ENCODE assay signal across 9 cellular contexts in genomic region chr19:38173324-38174041, GRCh38. TPM values are rescaled to one million over a fixed set of nuclear protein-coding genes. Genes with fewer than 3 reads are reported as not detected.
A peak's percentile ranks its signal among the peaks of the same experiment; 100 is the strongest.
DNase-seq lines count a peak whose midpoint lies in the region; TF ChIP-seq lines count a peak whose summit lies in the region.
"Had no signal": no experiment of that assay in that cellular context is flagged by ENCODE, and none has a peak within 500 bp of the region (broad histone marks: within the 10 kb centered on the region; RNA-seq: fewer than 3 reads in every experiment).

No MANE protein-coding gene starts in this region.

- H3K27me3 ChIP-seq in mammary epithelial cell (ENCODE audit: insufficient read depth, low read length) (no peaks in the 10 kb centered on the region), layer of hippocampus (ENCODE audit: control insufficient read depth, insufficient read depth, low read length) (no peaks in the 10 kb centered on the region), A673 (replicated peaks; ENCODE audit: insufficient read depth, low read depth, low read length, poor library complexity) (no peaks in the 10 kb centered on the region), trophoblast cell (ENCODE audit: insufficient read depth, low read length) (no peaks in the 10 kb centered on the region)

- H3K9me3 ChIP-seq in mammary epithelial cell (replicated peaks; ENCODE audit: insufficient read depth, low read length) = no peaks in the 10 kb centered on the region
- H3K9me3 ChIP-seq in A673 (ENCODE audit: low read depth, low read length, poor library complexity, severe bottlenecking) = no peaks in the 10 kb centered on the region
- H3K9me3 ChIP-seq in trophoblast cell (ENCODE audit: insufficient read depth, low read depth, low read length) = no peaks in the 10 kb centered on the region

- no peak overlapping the region for H3K14ac ChIP-seq in trophoblast cell (ENCODE audit: low read length)

- peak overlapping the region; percentile 35 for H2AFZ ChIP-seq in mammary epithelial cell (ENCODE audit: low read depth, low read length)
- no peak overlapping the region for H2AFZ ChIP-seq in trophoblast cell (ENCODE audit: insufficient read depth, low read length, poor library complexity)

- no peak overlapping the region for H4K8ac ChIP-seq in trophoblast cell (ENCODE audit: low read depth, low read length)

- no peak overlapping the region for H3K18ac ChIP-seq in trophoblast cell (ENCODE audit: low read length)

- peak overlapping the region; percentile 45 for H3K4me2 ChIP-seq in mammary epithelial cell (ENCODE audit: insufficient read depth, low read depth, low read length)
- no peak overlapping the region for H3K4me2 ChIP-seq in trophoblast cell (ENCODE audit: low read length)

- H3K79me2 ChIP-seq in mammary epithelial cell (ENCODE audit: insufficient read depth, low read length) (peaks cover 6% of the 10 kb centered on the region), trophoblast cell (ENCODE audit: control insufficient read depth, insufficient read depth, low read length, poor library complexity) (no peaks in the 10 kb centered on the region)

- peaks cover 16% of the 10 kb centered on the region for H3K4me1 ChIP-seq in mammary epithelial cell (ENCODE audit: insufficient read depth, low read length)
- no peaks in the 10 kb centered on the region for H3K4me1 ChIP-seq in A673 (ENCODE audit: insufficient read depth, low read length, poor library complexity, severe bottlenecking)
- H3K4me1 ChIP-seq in trophoblast cell (ENCODE audit: control insufficient read depth in 1 of 2, insufficient read depth in 2 of 2, low read length in 2 of 2) = no peaks in the 10 kb centered on the region

- H4K20me1 ChIP-seq in mammary epithelial cell (ENCODE audit: insufficient read depth, low read length) = no peaks in the 10 kb centered on the region

- peak; percentile 68 for DNase-seq in AG08396 (ENCODE audit: low spot score)
- DNase-seq in NCI-H1417 treated with DMSO at 0.1 percent for 48 hours (lab: John Stamatoyannopoulos, UW) = peak; percentile 48
- DNase-seq in mammary epithelial cell = peak; percentile 96
- DNase-seq in activated gamma-delta T cell treated with Interleukin-2 at 50 U/mL for 16 hours = no peak
- no peak for DNase-seq in SK-N-DZ (ENCODE audit: low spot score)
- DNase-seq in A673 (ENCODE audit: low spot score) = no peak
- no peak for DNase-seq in trophoblast cell
- DNase-seq: CD4-positive, CD25-positive, alpha-beta regulatory T cell had no signal

- H3K9ac ChIP-seq in mammary epithelial cell (ENCODE audit: insufficient read depth, low read length) (no peak overlapping the region), trophoblast cell (ENCODE audit: low read length) (no peak overlapping the region)

- dilution Hi-C loops in mammary epithelial cell (cut with HindIII; ENCODE audit: low sequenced_read_pairs) = no loop called here

- no peaks in the 10 kb centered on the region for H3K79me1 ChIP-seq in trophoblast cell (ENCODE audit: low read length)

- CTCF ChIA-PET in mammary epithelial cell (lab: Charles Lee; ENCODE audit: low non-redundant PET) = no interaction called here
- CTCF ChIA-PET in A673 (lab: Charles Lee) = no interaction called here

- intact Hi-C loops in mammary epithelial cell (cut with micrococcal nuclease) = loop anchor here (1.0 to 2.0 kb wide), 3 partner anchors 11 to 79 kb away; no protein-coding TSS in a partner anchor
- intact Hi-C loops in A673 (cut with micrococcal nuclease; ENCODE audit: unreplicated experiment) = no loop called here

- in situ Hi-C loops in mammary epithelial cell (cut with MboI; ENCODE audit: low sequenced_read_pairs in 2 of 2) = no loop called here

- H4K91ac ChIP-seq in trophoblast cell (ENCODE audit: low read depth, low read length) = no peak overlapping the region

- H3K4me3 ChIP-seq in mammary epithelial cell (replicated peaks in 1 of 3; ENCODE audit: insufficient read depth in 1 of 3, low read depth in 2 of 3, low read length in 3 of 3) (peak overlapping the region; percentile 3 to 25 (median 14)), A673 (ENCODE audit: low read depth, low read length, poor library complexity, severe bottlenecking) (no peak overlapping the region), trophoblast cell (ENCODE audit: low read depth, low read length) (no peak overlapping the region)

- H2AK5ac ChIP-seq in trophoblast cell (ENCODE audit: low read length) = no peak overlapping the region

- no peak overlapping the region for H4K12ac ChIP-seq in trophoblast cell (ENCODE audit: low read depth, low read length)

- no peak for TF ChIP-seq CTCF in mammary epithelial cell (conservative IDR thresholded peaks at IDR 0.05 in 1 of 2, IDR thresholded peaks at IDR 0.05 in 1 of 2; ENCODE audit: extremely low read depth in 1 of 2, insufficient read depth in 1 of 2, low read depth in 1 of 2, low read length in 2 of 2)
- TF ChIP-seq CTCF in A673 (conservative IDR thresholded peaks at IDR 0.05; ENCODE audit: low read depth, low read length) = no peak

- BruUV-seq in mammary epithelial cell (replicated peaks; lab: Mats Ljungman, UMichigan) (no TSS peak), A673 (replicated peaks; lab: Mats Ljungman, UMichigan) (no TSS peak)

- no peak overlapping the region for H3K4ac ChIP-seq in trophoblast cell (ENCODE audit: low read depth, low read length)

- H3K27ac ChIP-seq in mammary epithelial cell (ENCODE audit: insufficient read depth, low read depth, low read length) = peak overlapping the region; percentile 71
- H3K27ac ChIP-seq in layer of hippocampus (ENCODE audit: low read depth, low read length) = peak overlapping the region; percentile 71
- no peak overlapping the region for H3K27ac ChIP-seq in A673 (ENCODE audit: low read depth, low read length, poor library complexity, severe bottlenecking)
- no peak overlapping the region for H3K27ac ChIP-seq in trophoblast cell (ENCODE audit: low read depth, low read length)

- H2BK12ac ChIP-seq in trophoblast cell (ENCODE audit: low read length) = no peak overlapping the region

- 30% methylated on average over 19 of the region's 21 CpGs for WGBS in mammary epithelial cell (ENCODE audit: low coverage, missing lambda C conversion rate)
- no CpG with 5 or more reads among the region's 21 CpGs for WGBS in trophoblast cell (ENCODE audit: extremely low coverage, insufficient coverage, insufficient read length)

- POLR2A ChIA-PET in A673 (lab: Charles Lee; ENCODE audit: low non-redundant PET) = no interaction called here

- H2BK5ac ChIP-seq in trophoblast cell (ENCODE audit: low read depth, low read length, poor library complexity) = no peak overlapping the region

- H2BK120ac ChIP-seq in trophoblast cell (ENCODE audit: insufficient read depth, low read length, poor library complexity) = no peak overlapping the region

- H3K23ac ChIP-seq in trophoblast cell (ENCODE audit: low read length) = no peak overlapping the region

- H3K36me3 ChIP-seq in mammary epithelial cell (ENCODE audit: insufficient read depth, low read length) (no peaks in the 10 kb centered on the region), A673 (ENCODE audit: insufficient read depth, low read length, poor library complexity, severe bottlenecking) (no peaks in the 10 kb centered on the region), trophoblast cell (ENCODE audit: control insufficient read depth in 1 of 2, insufficient read depth in 2 of 2, low read length in 2 of 2) (peaks cover 0 to 2% of the 10 kb centered on the region in 2 experiments)

RNA-seq across cellular contexts. Expression of gene DPF1, which starts 50.5 kb away (rescaled TPM):
- total RNA-seq in mammary epithelial cell (1 to 10 TPM; 3.0 to 6.2 TPM), A673 (2021) (6.3 and 8.1 TPM in 2 replicates)
- polyA plus RNA-seq in mammary epithelial cell = 1.6 TPM
- polyA minus RNA-seq in mammary epithelial cell = not detected
- polyA plus RNA-seq in SK-N-DZ (2014; cell fraction: cytosol; rRNA removed) = 30.6 and 40.8 TPM in 2 replicates
- polyA plus RNA-seq in SK-N-DZ (2014; cell fraction: nucleus; rRNA removed) = 50.0 and 51.9 TPM in 2 replicates
- polyA plus RNA-seq in trophoblast cell (2013) = 1.3 and 1.4 TPM in 2 replicates
- total RNA-seq: CD4-positive, CD25-positive, alpha-beta regulatory T cell had no signal
- polyA plus RNA-seq: CD4-positive, CD25-positive, alpha-beta regulatory T cell had no signal

Comparison
In these comparisons a context has a peak if more than half of its experiments do, and no peak if none do; other contexts are left out.
1. DNase-seq: peak in AG08396 (single experiment), NCI-H1417 treated with DMSO at 0.1 percent for 48 hours (single experiment) and mammary epithelial cell (single experiment); none in activated gamma-delta T cell treated with Interleukin-2 at 50 U/mL for 16 hours (single experiment), SK-N-DZ (single experiment), A673 (single experiment) and trophoblast cell (0 of 2).
2. H3K27ac ChIP-seq: peak in mammary epithelial cell (single experiment) and layer of hippocampus (single experiment); none in A673 (single experiment) and trophoblast cell (single experiment).
3. H3K4me3 ChIP-seq: peak in mammary epithelial cell (3 of 3); none in A673 (single experiment) and trophoblast cell (single experiment).